ENCODE assay signal across 9 cellular contexts in genomic region chr1:161209790-161210409, GRCh38. TPM values are rescaled to one million over a fixed set of nuclear protein-coding genes. Genes with fewer than 3 reads are reported as not detected.
DNase-seq lines count a peak whose midpoint lies in the region; ATAC-seq and TF ChIP-seq lines count a peak whose summit lies in the region.
"Had no signal": no experiment of that assay in that cellular context is flagged by ENCODE, and none has a peak within 500 bp of the region (broad histone marks: within the 10 kb centered on the region; RNA-seq: fewer than 3 reads in every experiment).

No MANE protein-coding gene starts in this region.

- no peak overlapping the region for H3K27ac ChIP-seq in mesendoderm (ENCODE audit: low read depth, low read length)

- H3K4me1 Mint-ChIP-seq in activated CD8-positive, alpha-beta T cell treated with anti-CD3 and anti-CD28 coated beads for 36 hours (ENCODE audit: low read depth) = peaks cover 32% of the 10 kb centered on the region

- peak overlapping the region; percentile 30 for H3K9ac ChIP-seq in mesendoderm (ENCODE audit: low read length)

- H3K27me3 ChIP-seq in mesendoderm (ENCODE audit: insufficient read depth, low read length, poor library complexity) = no peaks in the 10 kb centered on the region

- no peak overlapping the region for H4K8ac ChIP-seq in mesendoderm (ENCODE audit: low read depth, low read length)

- no CpG with 5 or more reads among the region's 11 CpGs for WGBS in mesendoderm (ENCODE audit: extremely low coverage, insufficient coverage, low lambda C conversion rate)

- no peak overlapping the region for H3K4me3 ChIP-seq in mesendoderm (ENCODE audit: low read length)

- H2AK5ac ChIP-seq in mesendoderm (ENCODE audit: low read length) = no peak overlapping the region

- no peak overlapping the region for H3K4me3 Mint-ChIP-seq in activated CD8-positive, alpha-beta T cell treated with anti-CD3 and anti-CD28 coated beads for 36 hours

- CTCF ChIA-PET in activated CD8-positive, alpha-beta T cell treated with anti-CD3 and anti-CD28 coated beads for 36 hours (lab: Charles Lee) = interaction anchor here (0.6 to 18.7 kb wide), 10 partner anchors 7 to 174 kb away, joined by 3 to 306 read pairs (median 5); partner anchors contain the start of genes APOA2, NDUFS2, PPOX and TOMM40L

- peak; percentile 99 for ATAC-seq in activated CD8-positive, alpha-beta T cell treated with anti-CD3 and anti-CD28 coated beads for 36 hours
- no peak for ATAC-seq in HG02588 (IDR thresholded peaks at IDR 0.05; ENCODE audit: unreplicated experiment)

- H3K79me1 ChIP-seq in mesendoderm (ENCODE audit: low read length) = no peaks in the 10 kb centered on the region

- peak; percentile 72 for TF ChIP-seq CTCF in activated CD8-positive, alpha-beta T cell treated with anti-CD3 and anti-CD28 coated beads for 36 hours (IDR thresholded peaks at IDR 0.05)

- H3K27me3 Mint-ChIP-seq in activated CD8-positive, alpha-beta T cell treated with anti-CD3 and anti-CD28 coated beads for 36 hours = no peaks in the 10 kb centered on the region

- no peak overlapping the region for H3K4me2 ChIP-seq in mesendoderm (ENCODE audit: low read length)

- no peaks in the 10 kb centered on the region for H3K79me2 ChIP-seq in mesendoderm (ENCODE audit: control insufficient read depth, insufficient read depth, low read length)

- no peak overlapping the region for H2BK5ac ChIP-seq in mesendoderm (ENCODE audit: low read length)

- no peak overlapping the region for H2BK120ac ChIP-seq in mesendoderm (ENCODE audit: low read depth, low read length)

- H3K23ac ChIP-seq in mesendoderm (ENCODE audit: low read length) = no peak overlapping the region

- DNase-seq in GF-D8 (lab: John Stamatoyannopoulos, UW) = peak; percentile 36
- peak; percentile 76 for DNase-seq in HK-2 (ENCODE audit: unreplicated experiment)
- peak; percentile 95 for DNase-seq in NCI-H82 (lab: John Stamatoyannopoulos, UW)
- peak; percentile 87 for DNase-seq in activated CD8-positive, alpha-beta T cell treated with anti-CD3 and anti-CD28 coated beads for 36 hours
- DNase-seq in effector CD4-positive, alpha-beta T cell = peak; percentile 64
- DNase-seq in mesendoderm = peak; percentile 93
- DNase-seq in stimulated activated CD8-positive, alpha-beta memory T cell treated with anti-CD3 and anti-CD28 coated beads, Interleukin-7, amount 100 ng/mL, for 4 hours (ENCODE audit: low read depth in 2 of 2) = peak; percentile 49 to 54

- H3K56ac ChIP-seq in mesendoderm (ENCODE audit: low read length) = peak overlapping the region; percentile 17

- peaks cover 66% of the 10 kb centered on the region for H3K36me3 Mint-ChIP-seq in activated CD8-positive, alpha-beta T cell treated with anti-CD3 and anti-CD28 coated beads for 36 hours (ENCODE audit: low read depth)

- no peak overlapping the region for H2BK15ac ChIP-seq in mesendoderm (replicated peaks; ENCODE audit: low read depth)

- no peak overlapping the region for H3K4ac ChIP-seq in mesendoderm (ENCODE audit: low read depth, low read length)

- no peak overlapping the region for H3K18ac ChIP-seq in mesendoderm (ENCODE audit: low read length)

- H3K9me3 Mint-ChIP-seq in activated CD8-positive, alpha-beta T cell treated with anti-CD3 and anti-CD28 coated beads for 36 hours = no peaks in the 10 kb centered on the region

- H3K36me3 ChIP-seq in mesendoderm (ENCODE audit: control insufficient read depth, insufficient read depth, low read length) = peaks cover 15% of the 10 kb centered on the region

- POLR2A ChIA-PET in activated CD8-positive, alpha-beta T cell treated with anti-CD3 and anti-CD28 coated beads for 36 hours (lab: Charles Lee) = interaction anchor here (0.6 to 2.2 kb wide), 5 partner anchors 9 to 27 kb away, joined by 3 to 7 read pairs (median 3); partner anchors contain the start of genes APOA2 and TOMM40L

- intact Hi-C loops in activated CD8-positive, alpha-beta T cell treated with anti-CD3 and anti-CD28 coated beads for 36 hours (cut with micrococcal nuclease) = no loop called here

- H3K4me1 ChIP-seq in mesendoderm (ENCODE audit: control insufficient read depth, low read depth, low read length) = peaks cover 2% of the 10 kb centered on the region

- no peak overlapping the region for H4K5ac ChIP-seq in mesendoderm (ENCODE audit: low read length)

- peak overlapping the region; percentile 70 for H3K27ac Mint-ChIP-seq in activated CD8-positive, alpha-beta T cell treated with anti-CD3 and anti-CD28 coated beads for 36 hours

RNA-seq across cellular contexts. Expression of gene FCER1G, which starts 5.2 kb away (rescaled TPM):
- under 1 TPM; 0.60 to 0.81 TPM for total RNA-seq in activated CD8-positive, alpha-beta T cell treated with anti-CD3 and anti-CD28 coated beads for 36 hours
- 0.56 TPM for polyA plus RNA-seq in mesendoderm (2013, experiment 1 of 2)
- polyA plus RNA-seq in mesendoderm (2013, experiment 2 of 2) = 0.80 TPM
- total RNA-seq: glomerular endothelial cell had no signal

RNA-seq across cellular contexts. Expression of gene NDUFS2, which starts 7.7 kb away (rescaled TPM):
- total RNA-seq in activated CD8-positive, alpha-beta T cell treated with anti-CD3 and anti-CD28 coated beads for 36 hours = 10 to 100 TPM; 85.9 to 97.1 TPM
- polyA plus RNA-seq in mesendoderm (2013, experiment 1 of 2) = 35.6 TPM
- 35.4 TPM for polyA plus RNA-seq in mesendoderm (2013, experiment 2 of 2)

RNA-seq across cellular contexts. Expression of gene ADAMTS4, which starts 11.0 kb away (rescaled TPM):
- 1 to 10 TPM; 1.1 to 1.8 TPM for total RNA-seq in activated CD8-positive, alpha-beta T cell treated with anti-CD3 and anti-CD28 coated beads for 36 hours
- polyA plus RNA-seq in mesendoderm (2013, experiment 1 of 2) = 1.1 TPM
- 1.1 TPM for polyA plus RNA-seq in mesendoderm (2013, experiment 2 of 2)

RNA-seq across cellular contexts. Expression of gene APOA2, which starts 13.5 kb away (rescaled TPM):
- not detected for total RNA-seq in activated CD8-positive, alpha-beta T cell treated with anti-CD3 and anti-CD28 coated beads for 36 hours
- 0.60 TPM for polyA plus RNA-seq in mesendoderm (2013, experiment 1 of 2)
- 0.50 TPM for polyA plus RNA-seq in mesendoderm (2013, experiment 2 of 2)
- total RNA-seq: glomerular endothelial cell had no signal

RNA-seq across cellular contexts. Expression of gene TOMM40L, which starts 16.0 kb away (rescaled TPM):
- 10 to 100 TPM; 11.6 to 12.1 TPM for total RNA-seq in activated CD8-positive, alpha-beta T cell treated with anti-CD3 and anti-CD28 coated beads for 36 hours
- 12.4 TPM for polyA plus RNA-seq in mesendoderm (2013, experiment 1 of 2)
- 12.1 TPM for polyA plus RNA-seq in mesendoderm (2013, experiment 2 of 2)

Comparison
In these comparisons a context has a peak if more than half of its experiments do, and no peak if none do; other contexts are left out.
1. DNase-seq: peak in every context shown above with its lines; median percentile 95 in NCI-H82; 93 in mesendoderm; 87 in activated CD8-positive, alpha-beta T cell treated with anti-CD3 and anti-CD28 coated beads for 36 hours; 76 in HK-2; 64 in effector CD4-positive, alpha-beta T cell; 52 in stimulated activated CD8-positive, alpha-beta memory T cell treated with anti-CD3 and anti-CD28 coated beads, Interleukin-7, amount 100 ng/mL, for 4 hours; 36 in GF-D8.